8 cellular contexts compared by ENCODE assay signal in genomic region chr9:63703674-63704073, GRCh38.
DNase-seq lines count a peak whose midpoint lies in the region; ATAC-seq and TF ChIP-seq lines count a peak whose summit lies in the region.
"Not testable (repeated sequence)": the region's sequence is repeated elsewhere in the genome, so short reads cannot be mapped to it uniquely, and the experiment has no call there.

No MANE protein-coding gene starts in this region.

- not testable (repeated sequence) for H3K4me3 Mint-ChIP-seq in Calu3 (ENCODE audit: low read depth, unreplicated experiment)

- H3K27me3 ChIP-seq in body of pancreas; lower lobe of right lung (ENCODE audit: low read depth): not testable (repeated sequence)

- DNase-seq in Calu3: peak; percentile 11
- peak; percentile 59 for DNase-seq in NCI-H2227 (lab: John Stamatoyannopoulos, UW; ENCODE audit: unreplicated experiment)
- DNase-seq in T-helper 22 cell (ENCODE audit: low read depth): peak; percentile 2
- peak; percentile 42 to 46 for DNase-seq in activated T-cell treated with anti-CD3 and anti-CD28 coated beads, Interleukin-2, amount 50 U/mL, for 48 hours
- peak in 3 of 4 donors; percentile 21 to 72 (median 45) for DNase-seq in body of pancreas
- DNase-seq in fibroblast of mammary gland (ENCODE audit: low read depth): peak; percentile 5
- DNase-seq in lower lobe of right lung: peak; percentile 72
- DNase-seq in stimulated activated naive CD4-positive, alpha-beta T cell treated with Interleukin-2 at 50 U/mL for 16 hours (lab: John Stamatoyannopoulos, UW): peak; percentile 14

- TF ChIP-seq CTCF in Calu3 (IDR thresholded peaks at IDR 0.05; ENCODE audit: unreplicated experiment); body of pancreas (IDR thresholded peaks at IDR 0.05); fibroblast of mammary gland (conservative IDR thresholded peaks at IDR 0.05; ENCODE audit: control insufficient read depth, insufficient read depth, low read depth, low read length); lower lobe of right lung (IDR thresholded peaks at IDR 0.05): not testable (repeated sequence)

- not testable (repeated sequence) for H3K9me3 ChIP-seq in body of pancreas, lower lobe of right lung

- 30% methylated on average over 8 of the region's 38 CpGs; no CpG with 5 or more reads in 1 of the 2 donors for WGBS in body of pancreas, 2 donors

- not testable (repeated sequence) for H3K27ac Mint-ChIP-seq in Calu3 (ENCODE audit: unreplicated experiment)

- not testable (repeated sequence) for H3K27ac ChIP-seq in body of pancreas, lower lobe of right lung

- intact Hi-C loops in Calu3 (cut with micrococcal nuclease; ENCODE audit: unreplicated experiment); body of pancreas (cut with DNase I); lower lobe of right lung (cut with DNase I): not testable (repeated sequence)

- not testable (repeated sequence) for H3K4me1 Mint-ChIP-seq in Calu3 (ENCODE audit: low read depth, unreplicated experiment)

- not testable (repeated sequence) for ATAC-seq in body of pancreas, lower lobe of right lung

- not testable (repeated sequence) for H3K36me3 Mint-ChIP-seq in Calu3 (ENCODE audit: insufficient read depth, unreplicated experiment)

- H3K36me3 ChIP-seq in body of pancreas (replicated peaks in 1 of 2; ENCODE audit: insufficient read depth in 1 of 2, low read depth in 2 of 2); lower lobe of right lung: not testable (repeated sequence)

- not testable (repeated sequence) for H3K4me3 ChIP-seq in body of pancreas
- H3K4me3 ChIP-seq in fibroblast of mammary gland (ENCODE audit: control insufficient read depth, low read depth, low read length) (peak overlapping the region; percentile 21), lower lobe of right lung (peak overlapping the region; percentile 37)

- CTCF ChIA-PET in Calu3 (lab: Charles Lee): not testable (repeated sequence)

- not testable (repeated sequence) for H3K9me3 Mint-ChIP-seq in Calu3 (ENCODE audit: low read depth, unreplicated experiment)

- not testable (repeated sequence) for TF ChIP-seq POLR2A in body of pancreas (IDR thresholded peaks at IDR 0.05)

- H3K27me3 Mint-ChIP-seq in Calu3 (ENCODE audit: unreplicated experiment): not testable (repeated sequence)

- not testable (repeated sequence) for BruUV-seq in Calu3 (replicated peaks; lab: Mats Ljungman, UMichigan)

- not testable (repeated sequence) for H3K4me1 ChIP-seq in body of pancreas, lower lobe of right lung

Comparison
In these comparisons a context has a peak if more than half of its experiments do, and no peak if none do; other contexts are left out.
1. DNase-seq: peak in every context shown above with its lines; median percentile 72 in lower lobe of right lung; 59 in NCI-H2227; 45 in body of pancreas; 44 in activated T-cell treated with anti-CD3 and anti-CD28 coated beads, Interleukin-2, amount 50 U/mL, for 48 hours; 14 in stimulated activated naive CD4-positive, alpha-beta T cell treated with Interleukin-2 at 50 U/mL for 16 hours; 11 in Calu3; 5 in fibroblast of mammary gland; 2 in T-helper 22 cell.